ENCODE assay signal across 16 cellular contexts in the genomic region with DNA sequence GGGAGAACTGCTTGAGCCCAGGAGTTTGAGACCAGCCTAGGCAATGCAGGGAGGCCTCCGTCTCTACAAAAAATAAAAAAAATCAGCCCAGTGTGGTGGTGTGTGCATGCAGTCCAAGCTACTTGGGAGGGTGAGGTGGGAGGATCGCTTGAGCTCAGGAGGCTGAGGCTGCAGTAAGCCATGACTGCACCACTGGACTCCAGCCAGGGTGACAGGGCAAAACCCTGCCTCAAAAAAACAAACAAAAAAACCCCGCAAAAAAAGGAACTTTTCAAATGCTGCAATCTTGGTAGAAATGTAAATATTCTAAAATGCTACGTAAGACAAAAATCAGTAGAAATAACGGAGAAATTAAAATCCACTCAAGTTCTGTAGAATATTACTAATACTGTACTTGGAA.
"Had no signal": no experiment of that assay in that cellular context is flagged by ENCODE, and none has a peak within 500 bp of the region (broad histone marks: within the 10 kb centered on the region; RNA-seq: fewer than 3 reads in every experiment).

No MANE protein-coding gene starts in this region.

- H3K27me3 ChIP-seq: ovary, tibial nerve, vagina had no signal

- ATAC-seq: activated T-cell treated with anti-CD3 and anti-CD28 coated beads, Interleukin-2, amount 50 U/mL, for 4 hours; esophagus mucosa; stimulated activated effector memory CD8-positive, alpha-beta T cell treated with anti-CD3 and anti-CD28 coated beads, Interleukin-12 subunit alpha, Interleukin-12 subunit beta, amount 100 ng/mL, for 72 hours had no signal

- H3K4me3 ChIP-seq: ovary, skin epidermis, tibial nerve, vagina had no signal

- H3K4me1 Mint-ChIP-seq: mesothelial cell of epicardium had no signal

- H3K27ac Mint-ChIP-seq: activated naive CD8-positive, alpha-beta T cell; endodermal cell; mesothelial cell of epicardium; stimulated activated effector memory CD8-positive, alpha-beta T cell treated with anti-CD3 and anti-CD28 coated beads, Interleukin-12 subunit alpha, Interleukin-12 subunit beta, amount 100 ng/mL, for 72 hours had no signal

- H3K27me3 Mint-ChIP-seq: activated naive CD8-positive, alpha-beta T cell had no signal

- H3K36me3 ChIP-seq: ovary had no signal

- H3K4me3 Mint-ChIP-seq: activated naive CD8-positive, alpha-beta T cell; activated T-cell treated with anti-CD3 and anti-CD28 coated beads, Interleukin-2, amount 50 U/mL, for 4 hours; endodermal cell; mesothelial cell of epicardium; neural crest cell; stimulated activated effector memory CD8-positive, alpha-beta T cell treated with anti-CD3 and anti-CD28 coated beads, Interleukin-12 subunit alpha, Interleukin-12 subunit beta, amount 100 ng/mL, for 72 hours had no signal

- H3K9me3 ChIP-seq: ovary, tibial nerve, vagina had no signal

- DNase-seq: activated CD4-positive, alpha-beta T cell treated with anti-CD3 and anti-CD28 coated beads for 1 hour; activated CD4-positive, alpha-beta T cell treated with anti-CD3 and anti-CD28 coated beads, Interleukin-2, amount 50 U/mL, for 48 hours; activated effector memory CD4-positive, alpha-beta T cell treated with anti-CD3 and anti-CD28 coated beads, Interleukin-2, amount 50 U/mL, for 16 hours; activated T-cell treated with anti-CD3 and anti-CD28 coated beads, Interleukin-2, amount 50 U/mL, for 4 hours; endodermal cell; glutamatergic neuron; ovary; T-helper 9 cell had no signal

- H3K9me3 Mint-ChIP-seq: neural crest cell had no signal
